ENCODE assay signal across 8 cellular contexts in genomic region chr5:177472460-177473441, GRCh38. TPM values are rescaled to one million over a fixed set of nuclear protein-coding genes. Genes with fewer than 3 reads are reported as not detected.
DNase-seq lines count a peak whose midpoint lies in the region; ATAC-seq, FAIRE-seq and TF ChIP-seq lines count a peak whose summit lies in the region.

No MANE protein-coding gene starts in this region.

- H3K27ac ChIP-seq in SK-N-MC (peak overlapping the region; percentile 76; the same call in 1 of the 2 replicates), K562 (ENCODE audit: extremely low read depth, low read depth, low read length) (peak overlapping the region; percentile 79)

- no peak for TF ChIP-seq RAD21 in K562 (CRISPR knock-in tag; conservative IDR thresholded peaks at IDR 0.05 in 1 of 2, IDR thresholded peaks at IDR 0.05 in 1 of 2)

- no peaks in the 10 kb centered on the region for H3K27me3 ChIP-seq in K562 (ENCODE audit: control insufficient read depth in 2 of 2, insufficient read depth in 2 of 2, low read length in 2 of 2)

- H3K4me2 ChIP-seq in K562 (ENCODE audit: insufficient read depth, low read length): peak overlapping the region; percentile 82

- no peak for TF ChIP-seq POLR2A in K562 (conservative IDR thresholded peaks at IDR 0.05)

- ATAC-seq in HG02759 (IDR thresholded peaks at IDR 0.05; ENCODE audit: unreplicated experiment) (peak; percentile 61), K562 (peak; percentile 61), left colon (peak; percentile 76), HG02763 (IDR thresholded peaks at IDR 0.05; ENCODE audit: unreplicated experiment) (no peak)

- peak overlapping the region; percentile 68 for H2AFZ ChIP-seq in K562 (ENCODE audit: low read depth, low read length)

- peaks cover 21 to 67% of the 10 kb centered on the region in 2 experiments for H3K4me1 ChIP-seq in K562 (replicated peaks in 1 of 2; ENCODE audit: control insufficient read depth in 2 of 2, insufficient read depth in 2 of 2, low read length in 2 of 2)

- in situ Hi-C loops in K562 (cut with MboI): no loop called here

- intact Hi-C loops in K562 (cut with micrococcal nuclease) (no loop called here), left colon (cut with DNase I, micrococcal nuclease) (no loop called here)

- BruUV-seq in K562 (replicated peaks; lab: Mats Ljungman, UMichigan): TSS peak; percentile 39

- H3K9ac ChIP-seq in SK-N-MC (ENCODE audit: insufficient read length): peak overlapping the region; percentile 87
- peak overlapping the region; percentile 77 to 97 for H3K9ac ChIP-seq in K562 (ENCODE audit: insufficient read depth in 1 of 2, low read depth in 2 of 2, low read length in 2 of 2)

- H3K79me2 ChIP-seq in K562 (ENCODE audit: control insufficient read depth, insufficient read depth, low read length): peaks cover 36% of the 10 kb centered on the region

- no peak for FAIRE-seq in K562 (lab: Jason Lieb, UNC)

- 0% methylated on average over 23 of the region's 93 CpGs for WGBS in K562 (ENCODE audit: insufficient coverage, low coverage, missing lambda C conversion rate)

- CTCF ChIA-PET in K562 (lab: Yijun Ruan, JAX; ENCODE audit: low intra/inter-chr PET ratio): interaction anchor here (0.6 kb wide), 2 partner anchors 19 kb away, joined by 3 read pairs; no protein-coding TSS in a partner anchor

- no peak for TF ChIP-seq CTCF in K562 (IDR thresholded peaks at IDR 0.05 in 2 of 3, conservative IDR thresholded peaks at IDR 0.05 in 1 of 3; ENCODE audit: insufficient read depth in 2 of 3, low read depth in 1 of 3, low read length in 3 of 3)

- H4K20me1 ChIP-seq in K562 (replicated peaks; ENCODE audit: control insufficient read depth, insufficient read depth, low read length): no peaks in the 10 kb centered on the region; the same call in 1 of the 2 replicates

- H3K9me3 ChIP-seq in SK-N-MC (ENCODE audit: low read depth, low read length) (no peaks in the 10 kb centered on the region), K562 (replicated peaks; ENCODE audit: control insufficient read depth, insufficient read depth, low read depth, low read length) (no peaks in the 10 kb centered on the region)

- peak overlapping the region; percentile 96 for H3K4me3 ChIP-seq in SK-N-MC
- peak overlapping the region; percentile 65 for H3K4me3 ChIP-seq in K562

- no peaks in the 10 kb centered on the region for H3K9me1 ChIP-seq in K562 (ENCODE audit: control insufficient read depth, insufficient read depth, low read length)

- POLR2A ChIA-PET in K562 (lab: Yijun Ruan, JAX): interaction anchor here (0.7 to 1.7 kb wide), 5 partner anchors 17 to 23 kb away, joined by 3 to 10 read pairs (median 4); no protein-coding TSS in a partner anchor

- no peak for TF ChIP-seq EP300 in K562 (IDR thresholded peaks at IDR 0.05; ENCODE audit: low read length)

- DNase-seq in GM03348 (ENCODE audit: low spot score) (peak; percentile 78), SK-N-MC (ENCODE audit: low read depth, low spot score) (no peak), K562 (ENCODE audit: extremely low read depth in 1 of 4, low spot score in 3 of 4) (peak; percentile 60 to 88 (median 82)), left colon (peak in 1 of 2 donors; percentile 55), NK-92 (lab: John Stamatoyannopoulos, UW; ENCODE audit: unreplicated experiment) (no peak)
- peak; percentile 86 for DNase-seq in stimulated activated CD8-positive, alpha-beta memory T cell treated with anti-CD3 and anti-CD28 coated beads, Interleukin-4, amount 100 ng/mL, for 48 hours

- H3K36me3 ChIP-seq in SK-N-MC (ENCODE audit: insufficient read depth, low read length) (peaks cover 47% of the 10 kb centered on the region), K562 (ENCODE audit: control insufficient read depth, insufficient read depth, low read length) (peaks cover 29% of the 10 kb centered on the region; the same call in 1 of the 3 replicates)

RNA-seq across cellular contexts. Expression of gene DBN1, which starts 0.7 kb away (rescaled TPM):
- total RNA-seq in K562 (2011; cell fraction: chromatin; rRNA removed; ENCODE audit: low replicate concordance): 62.9 and 114 TPM in 2 replicates
- total RNA-seq in K562 (2011; cell fraction: nucleolus; rRNA removed): 51.0 and 54.6 TPM in 2 replicates
- total RNA-seq in K562 (2011; cell fraction: nucleoplasm; rRNA removed): 24.9 and 46.2 TPM in 2 replicates
- total RNA-seq in K562 (2014; rRNA removed) (72.9 and 87.2 TPM in 2 replicates), K562 (2014; rRNA removed; fragmentation: Illumina TruSeq; extraction: Trizol) (11.7 and 12.3 TPM in 2 replicates), K562 (2015; rRNA removed; fragmentation: Illumina TruSeq; extraction: Trizol) (27.9 and 33.0 TPM in 2 replicates), K562 (2021) (78.9 and 84.3 TPM in 2 replicates), left colon (10 to 100 TPM; 11.8 to 18.8 TPM)
- polyA plus RNA-seq in K562 (2011; rRNA removed) (34.3 and 44.2 TPM in 2 replicates), K562 (2014; fragmentation: Illumina TruSeq; extraction: Trizol) (22.1 and 54.4 TPM in 2 replicates), K562 (2014; fragmentation: Nextera tagmentation; extraction: Ambion mirVana) (under 1 TPM; 0.25 to 0.34 TPM), K562 (2014; rRNA removed) (53.2 and 81.8 TPM in 2 replicates)
- 21.2 and 83.9 TPM in 2 replicates for polyA plus RNA-seq in K562 (2011; cell fraction: cytosol; rRNA removed)
- 142 and 188 TPM in 2 replicates for polyA plus RNA-seq in K562 (2011; cell fraction: nucleus; rRNA removed)
- 44.7 and 45.1 TPM in 2 replicates for polyA plus RNA-seq in K562 (2012)
- polyA minus RNA-seq in K562 (2011; rRNA and poly(A)+ RNA removed): 20.0 and 24.6 TPM in 2 replicates
- polyA minus RNA-seq in K562 (2011; cell fraction: cytosol; rRNA and poly(A)+ RNA removed): 26.6 and 37.0 TPM in 2 replicates
- 30.0 and 61.5 TPM in 2 replicates for polyA minus RNA-seq in K562 (2011; cell fraction: nucleus; rRNA and poly(A)+ RNA removed)

RNA-seq across cellular contexts. Expression of gene PDLIM7, which starts 24.7 kb away (rescaled TPM):
- 145 and 420 TPM in 2 replicates for total RNA-seq in K562 (2011; cell fraction: chromatin; rRNA removed; ENCODE audit: low replicate concordance)
- 271 and 275 TPM in 2 replicates for total RNA-seq in K562 (2011; cell fraction: nucleolus; rRNA removed)
- total RNA-seq in K562 (2011; cell fraction: nucleoplasm; rRNA removed): 200 and 231 TPM in 2 replicates
- total RNA-seq in K562 (2014; rRNA removed): 85.6 and 89.0 TPM in 2 replicates
- 6.4 and 10.4 TPM in 2 replicates for total RNA-seq in K562 (2014; rRNA removed; fragmentation: Illumina TruSeq; extraction: Trizol)
- 32.6 and 38.1 TPM in 2 replicates for total RNA-seq in K562 (2015; rRNA removed; fragmentation: Illumina TruSeq; extraction: Trizol)
- total RNA-seq in K562 (2021): 112 and 124 TPM in 2 replicates
- polyA plus RNA-seq in K562 (2011; rRNA removed): 34.7 and 66.8 TPM in 2 replicates
- polyA plus RNA-seq in K562 (2011; cell fraction: cytosol; rRNA removed): 40.6 and 105 TPM in 2 replicates
- polyA plus RNA-seq in K562 (2011; cell fraction: nucleus; rRNA removed): 255 and 454 TPM in 2 replicates
- polyA plus RNA-seq in K562 (2012): 79.5 and 127 TPM in 2 replicates
- 25.5 and 49.4 TPM in 2 replicates for polyA plus RNA-seq in K562 (2014; fragmentation: Illumina TruSeq; extraction: Trizol)
- polyA plus RNA-seq in K562 (2014; fragmentation: Nextera tagmentation; extraction: Ambion mirVana): 1 to 10 TPM; 2.1 to 4.1 TPM
- 115 and 119 TPM in 2 replicates for polyA plus RNA-seq in K562 (2014; rRNA removed)
- 18.4 and 18.7 TPM in 2 replicates for polyA minus RNA-seq in K562 (2011; rRNA and poly(A)+ RNA removed)
- 39.0 and 41.5 TPM in 2 replicates for polyA minus RNA-seq in K562 (2011; cell fraction: cytosol; rRNA and poly(A)+ RNA removed)
- 90.7 and 100 TPM in 2 replicates for polyA minus RNA-seq in K562 (2011; cell fraction: nucleus; rRNA and poly(A)+ RNA removed)
- total RNA-seq in left colon: 10 to 100 TPM; 12.1 to 56.5 TPM

RNA-seq across cellular contexts. Expression of gene PRR7, which starts 26.1 kb away (rescaled TPM):
- 1.6 TPM in 1 of 2 replicates, not detected in the other for total RNA-seq in K562 (2011; cell fraction: chromatin; rRNA removed; ENCODE audit: low replicate concordance)
- 3.3 and 4.7 TPM in 2 replicates for total RNA-seq in K562 (2011; cell fraction: nucleolus; rRNA removed)
- total RNA-seq in K562 (2011; cell fraction: nucleoplasm; rRNA removed): 1.0 and 1.9 TPM in 2 replicates
- 11.3 and 14.9 TPM in 2 replicates for total RNA-seq in K562 (2014; rRNA removed)
- total RNA-seq in K562 (2014; rRNA removed; fragmentation: Illumina TruSeq; extraction: Trizol): not detected in 2 replicates
- 0.80 and 1.2 TPM in 2 replicates for total RNA-seq in K562 (2015; rRNA removed; fragmentation: Illumina TruSeq; extraction: Trizol)
- total RNA-seq in K562 (2021): 9.7 and 10.4 TPM in 2 replicates
- polyA plus RNA-seq in K562 (2011; rRNA removed): 0.92 and 1.0 TPM in 2 replicates
- 3.5 and 22.1 TPM in 2 replicates for polyA plus RNA-seq in K562 (2011; cell fraction: cytosol; rRNA removed)
- polyA plus RNA-seq in K562 (2011; cell fraction: nucleus; rRNA removed): 3.3 and 7.7 TPM in 2 replicates
- 2.3 and 4.3 TPM in 2 replicates for polyA plus RNA-seq in K562 (2012)
- polyA plus RNA-seq in K562 (2014; fragmentation: Illumina TruSeq; extraction: Trizol): 0.24 TPM in 1 of 2 replicates, not detected in the other
- polyA plus RNA-seq in K562 (2014; fragmentation: Nextera tagmentation; extraction: Ambion mirVana): not detected
- polyA plus RNA-seq in K562 (2014; rRNA removed): 10.9 and 11.2 TPM in 2 replicates
- not detected in 2 replicates for polyA minus RNA-seq in K562 (2011; rRNA and poly(A)+ RNA removed)
- polyA minus RNA-seq in K562 (2011; cell fraction: cytosol; rRNA and poly(A)+ RNA removed): 3.3 and 6.1 TPM in 2 replicates
- polyA minus RNA-seq in K562 (2011; cell fraction: nucleus; rRNA and poly(A)+ RNA removed): 2.1 and 2.6 TPM in 2 replicates
- 1 to 10 TPM; 1.6 to 2.2 TPM for total RNA-seq in left colon

RNA-seq across cellular contexts. Expression of gene DOK3, which starts 36.9 kb away (rescaled TPM):
- total RNA-seq in K562 (2011; cell fraction: chromatin; rRNA removed; ENCODE audit: low replicate concordance): 31.3 and 80.0 TPM in 2 replicates
- 40.8 and 45.7 TPM in 2 replicates for total RNA-seq in K562 (2011; cell fraction: nucleolus; rRNA removed)
- 31.9 and 45.3 TPM in 2 replicates for total RNA-seq in K562 (2011; cell fraction: nucleoplasm; rRNA removed)
- 9.2 and 11.0 TPM in 2 replicates for total RNA-seq in K562 (2014; rRNA removed)
- total RNA-seq in K562 (2014; rRNA removed; fragmentation: Illumina TruSeq; extraction: Trizol): 2.0 TPM in 2 replicates
- 5.9 and 7.2 TPM in 2 replicates for total RNA-seq in K562 (2015; rRNA removed; fragmentation: Illumina TruSeq; extraction: Trizol)
- total RNA-seq in K562 (2021): 15.7 and 21.1 TPM in 2 replicates
- polyA plus RNA-seq in K562 (2011; rRNA removed): 8.0 and 16.1 TPM in 2 replicates
- polyA plus RNA-seq in K562 (2011; cell fraction: cytosol; rRNA removed): 15.1 and 21.5 TPM in 2 replicates
- polyA plus RNA-seq in K562 (2011; cell fraction: nucleus; rRNA removed): 70.3 and 111 TPM in 2 replicates
- 14.5 and 23.5 TPM in 2 replicates for polyA plus RNA-seq in K562 (2012)
- 10.1 and 12.5 TPM in 2 replicates for polyA plus RNA-seq in K562 (2014; fragmentation: Illumina TruSeq; extraction: Trizol)
- 1 to 10 TPM; 1.3 to 1.7 TPM for polyA plus RNA-seq in K562 (2014; fragmentation: Nextera tagmentation; extraction: Ambion mirVana)
- polyA plus RNA-seq in K562 (2014; rRNA removed): 16.9 and 23.0 TPM in 2 replicates
- 3.9 and 4.1 TPM in 2 replicates for polyA minus RNA-seq in K562 (2011; rRNA and poly(A)+ RNA removed)
- 7.4 and 11.9 TPM in 2 replicates for polyA minus RNA-seq in K562 (2011; cell fraction: cytosol; rRNA and poly(A)+ RNA removed)
- polyA minus RNA-seq in K562 (2011; cell fraction: nucleus; rRNA and poly(A)+ RNA removed): 18.3 and 19.9 TPM in 2 replicates
- 1 to 10 TPM; 4.1 to 8.9 TPM for total RNA-seq in left colon

RNA-seq across cellular contexts. Expression of gene DDX41, which starts 44.0 kb away (rescaled TPM):
- total RNA-seq in K562 (2011; cell fraction: chromatin; rRNA removed; ENCODE audit: low replicate concordance): 156 and 392 TPM in 2 replicates
- total RNA-seq in K562 (2011; cell fraction: nucleolus; rRNA removed): 235 and 242 TPM in 2 replicates
- total RNA-seq in K562 (2011; cell fraction: nucleoplasm; rRNA removed): 123 and 170 TPM in 2 replicates
- 284 and 396 TPM in 2 replicates for total RNA-seq in K562 (2014; rRNA removed)
- 41.4 and 53.7 TPM in 2 replicates for total RNA-seq in K562 (2014; rRNA removed; fragmentation: Illumina TruSeq; extraction: Trizol)
- 97.1 and 116 TPM in 2 replicates for total RNA-seq in K562 (2015; rRNA removed; fragmentation: Illumina TruSeq; extraction: Trizol)
- total RNA-seq in K562 (2021): 164 and 167 TPM in 2 replicates
- 138 and 148 TPM in 2 replicates for polyA plus RNA-seq in K562 (2011; rRNA removed)
- polyA plus RNA-seq in K562 (2011; cell fraction: cytosol; rRNA removed): 199 and 327 TPM in 2 replicates
- 545 and 753 TPM in 2 replicates for polyA plus RNA-seq in K562 (2011; cell fraction: nucleus; rRNA removed)
- 166 and 178 TPM in 2 replicates for polyA plus RNA-seq in K562 (2012)
- 94.9 and 113 TPM in 2 replicates for polyA plus RNA-seq in K562 (2014; fragmentation: Illumina TruSeq; extraction: Trizol)
- polyA plus RNA-seq in K562 (2014; fragmentation: Nextera tagmentation; extraction: Ambion mirVana): 10 to 100 TPM; 38.2 to 60.1 TPM
- 234 and 236 TPM in 2 replicates for polyA plus RNA-seq in K562 (2014; rRNA removed)
- 143 and 154 TPM in 2 replicates for polyA minus RNA-seq in K562 (2011; rRNA and poly(A)+ RNA removed)
- polyA minus RNA-seq in K562 (2011; cell fraction: cytosol; rRNA and poly(A)+ RNA removed): 157 and 376 TPM in 2 replicates
- 191 and 218 TPM in 2 replicates for polyA minus RNA-seq in K562 (2011; cell fraction: nucleus; rRNA and poly(A)+ RNA removed)
- 10 to 100 TPM; 74.3 to 79.9 TPM for total RNA-seq in left colon

Comparison
In these comparisons a context has a peak if more than half of its experiments do, and no peak if none do; other contexts are left out.
1. DNase-seq: peak in GM03348 (single experiment), K562 (4 of 4) and stimulated activated CD8-positive, alpha-beta memory T cell treated with anti-CD3 and anti-CD28 coated beads, Interleukin-4, amount 100 ng/mL, for 48 hours (single experiment); none in SK-N-MC (single experiment) and NK-92 (single experiment).